In the genomic region with DNA sequence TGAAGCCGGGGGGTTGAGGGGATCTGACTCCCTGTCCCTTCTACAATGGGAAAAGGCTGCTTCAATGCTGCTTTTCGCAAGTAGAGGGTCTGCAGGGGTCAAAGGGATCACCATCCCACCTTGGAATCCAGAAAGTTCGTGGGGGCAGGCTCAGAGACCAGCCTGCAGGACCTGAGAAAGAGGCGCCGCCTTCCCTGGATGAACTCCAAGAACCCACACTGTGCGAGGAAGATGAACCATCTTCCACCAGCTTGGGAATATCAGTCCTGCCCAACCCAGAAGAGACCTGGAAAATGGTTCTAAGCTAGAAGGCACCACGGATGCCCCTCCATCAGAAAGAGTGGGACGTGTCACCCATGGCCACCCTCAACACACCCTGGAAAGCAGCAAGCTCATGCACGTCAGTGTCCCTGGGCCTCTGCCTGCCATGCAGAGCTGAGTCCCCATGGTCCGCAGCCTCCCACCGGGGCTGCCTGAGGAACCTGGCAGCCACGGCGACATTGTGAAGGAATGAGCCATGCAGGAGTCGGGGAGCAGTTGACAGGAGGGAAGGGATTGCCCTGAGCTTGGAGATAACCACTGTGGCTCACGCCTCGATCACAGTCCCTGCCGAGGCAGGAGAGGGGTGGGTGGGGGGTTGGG, we compare ENCODE assay signal across 9 cellular contexts. TPM values are rescaled to one million over a fixed set of nuclear protein-coding genes. Genes with fewer than 3 reads are reported as not detected.
DNase-seq lines count a peak whose midpoint lies in the region; ATAC-seq and TF ChIP-seq lines count a peak whose summit lies in the region.
"Had no signal": no experiment of that assay in that cellular context is flagged by ENCODE, and none has a peak within 500 bp of the region (broad histone marks: within the 10 kb centered on the region; RNA-seq: fewer than 3 reads in every experiment).

No MANE protein-coding gene starts in this region.

- H3K27me3 Mint-ChIP-seq in activated naive CD4-positive, alpha-beta T cell treated with anti-CD3 and anti-CD28 coated beads, Interleukin-2, amount 50 U/mL, for 24 hours, result no peaks in the 10 kb centered on the region

- H3K4me1 Mint-ChIP-seq in activated naive CD4-positive, alpha-beta T cell treated with anti-CD3 and anti-CD28 coated beads, Interleukin-2, amount 50 U/mL, for 24 hours, result peaks cover 18% of the 10 kb centered on the region

- CTCF ChIA-PET in mammary epithelial cell (lab: Charles Lee; ENCODE audit: low non-redundant PET), result no interaction called here

- H3K4me3 Mint-ChIP-seq in activated naive CD4-positive, alpha-beta T cell treated with anti-CD3 and anti-CD28 coated beads, Interleukin-2, amount 50 U/mL, for 24 hours, result no peak overlapping the region

- H3K4me1 ChIP-seq in mammary epithelial cell (ENCODE audit: insufficient read depth, low read length) (peaks cover 16% of the 10 kb centered on the region), muscle layer of duodenum (ENCODE audit: control insufficient read depth in 1 of 2, insufficient read depth in 2 of 2, low read length in 2 of 2) (peaks cover 9 to 20% of the 10 kb centered on the region in 2 donors), upper lobe of right lung (peaks cover 32% of the 10 kb centered on the region)

- no peak for DNase-seq in activated naive CD4-positive, alpha-beta T cell treated with Interleukin-2 at 50 U/mL for 16 hours
- DNase-seq in mammary epithelial cell (no peak), upper lobe of right lung (no peak)
- DNase-seq in activated CD8-positive, alpha-beta memory T cell treated with anti-CD3 and anti-CD28 coated beads, Interleukin-2, amount 50 U/mL, for 48 hours, result no peak

- no peak overlapping the region for H3K9ac ChIP-seq in mammary epithelial cell (ENCODE audit: insufficient read depth, low read length)

- in situ Hi-C loops in mammary epithelial cell (cut with MboI; ENCODE audit: low sequenced_read_pairs in 2 of 2), result no loop called here

- ATAC-seq in upper lobe of right lung, result no peak
- ATAC-seq in GM18909 (IDR thresholded peaks at IDR 0.05; ENCODE audit: poor library complexity, unreplicated experiment), result no peak
- no peak for ATAC-seq in GM21423 (IDR thresholded peaks at IDR 0.05; ENCODE audit: unreplicated experiment)

- no peak overlapping the region for H3K4me3 ChIP-seq in mammary epithelial cell (replicated peaks in 1 of 3; ENCODE audit: insufficient read depth in 1 of 3, low read depth in 2 of 3, low read length in 3 of 3)
- H3K4me3 ChIP-seq in muscle layer of duodenum (ENCODE audit: low read depth in 1 of 2, low read length in 2 of 2), result peak overlapping the region in 1 of 2 donors; percentile 46
- H3K4me3 ChIP-seq in upper lobe of right lung, result no peak overlapping the region

- H3K9me3 Mint-ChIP-seq in activated naive CD4-positive, alpha-beta T cell treated with anti-CD3 and anti-CD28 coated beads, Interleukin-2, amount 50 U/mL, for 24 hours, result no peaks in the 10 kb centered on the region

- no peak overlapping the region for H2AFZ ChIP-seq in mammary epithelial cell (ENCODE audit: low read depth, low read length)

- BruUV-seq in mammary epithelial cell (replicated peaks; lab: Mats Ljungman, UMichigan), result no TSS peak

- intact Hi-C loops in mammary epithelial cell (cut with micrococcal nuclease), result no loop called here
- intact Hi-C loops in upper lobe of right lung (cut with DNase I), result no loop called here

- dilution Hi-C loops in mammary epithelial cell (cut with HindIII; ENCODE audit: low sequenced_read_pairs), result loop anchor here (5.0 to 10.0 kb wide), 2 partner anchors 78 to 130 kb away; no protein-coding TSS in a partner anchor

- no peaks in the 10 kb centered on the region for H4K20me1 ChIP-seq in mammary epithelial cell (ENCODE audit: insufficient read depth, low read length)

- H3K27ac Mint-ChIP-seq in activated naive CD4-positive, alpha-beta T cell treated with anti-CD3 and anti-CD28 coated beads, Interleukin-2, amount 50 U/mL, for 24 hours, result peak overlapping the region; percentile 79

- H3K36me3 Mint-ChIP-seq in activated naive CD4-positive, alpha-beta T cell treated with anti-CD3 and anti-CD28 coated beads, Interleukin-2, amount 50 U/mL, for 24 hours, result no peaks in the 10 kb centered on the region

- H3K9me3 ChIP-seq in mammary epithelial cell (replicated peaks; ENCODE audit: insufficient read depth, low read length) (no peaks in the 10 kb centered on the region), muscle layer of duodenum (ENCODE audit: control insufficient read depth in 1 of 2, low read length in 2 of 2) (no peaks in the 10 kb centered on the region), upper lobe of right lung (no peaks in the 10 kb centered on the region)

- H3K79me2 ChIP-seq in mammary epithelial cell (ENCODE audit: insufficient read depth, low read length), result no peaks in the 10 kb centered on the region

- TF ChIP-seq CTCF in mammary epithelial cell (conservative IDR thresholded peaks at IDR 0.05 in 1 of 2, IDR thresholded peaks at IDR 0.05 in 1 of 2; ENCODE audit: extremely low read depth in 1 of 2, insufficient read depth in 1 of 2, low read depth in 1 of 2, low read length in 2 of 2), result no peak
- TF ChIP-seq CTCF in upper lobe of right lung (IDR thresholded peaks at IDR 0.05), result no peak

- H3K27me3 ChIP-seq in mammary epithelial cell (ENCODE audit: insufficient read depth, low read length) (no peaks in the 10 kb centered on the region), muscle layer of duodenum (ENCODE audit: low read depth, low read length) (no peaks in the 10 kb centered on the region), upper lobe of right lung (no peaks in the 10 kb centered on the region)

- H3K4me2 ChIP-seq in mammary epithelial cell (ENCODE audit: insufficient read depth, low read depth, low read length), result peak overlapping the region; percentile 61

- no peak overlapping the region for H3K27ac ChIP-seq in mammary epithelial cell (ENCODE audit: insufficient read depth, low read depth, low read length)
- H3K27ac ChIP-seq in muscle layer of duodenum (ENCODE audit: low read length), result peak overlapping the region; percentile 50
- peak overlapping the region; percentile 75 for H3K27ac ChIP-seq in upper lobe of right lung

- H3K36me3 ChIP-seq in mammary epithelial cell (ENCODE audit: insufficient read depth, low read length), result peaks cover 5% of the 10 kb centered on the region
- peaks cover 5 to 22% of the 10 kb centered on the region in 2 donors for H3K36me3 ChIP-seq in muscle layer of duodenum (ENCODE audit: control insufficient read depth in 1 of 2, insufficient read depth in 2 of 2, low read length in 2 of 2)
- peaks cover 31% of the 10 kb centered on the region for H3K36me3 ChIP-seq in upper lobe of right lung

- 33% methylated on average over 7 of the region's 17 CpGs for WGBS in mammary epithelial cell (ENCODE audit: low coverage, missing lambda C conversion rate)

RNA-seq across cellular contexts. Expression of a gene that starts 14.6 kb away (rescaled TPM):
- total RNA-seq in mammary epithelial cell (10 to 100 TPM; 27.8 to 50.2 TPM), upper lobe of right lung (52.7 TPM)
- 69.1 TPM for polyA plus RNA-seq in mammary epithelial cell
- polyA minus RNA-seq in mammary epithelial cell, result 194 TPM

RNA-seq across cellular contexts. Expression of a gene that starts 21.2 kb away (rescaled TPM):
- 10 to 100 TPM; 57.5 to 72.0 TPM for total RNA-seq in mammary epithelial cell
- polyA plus RNA-seq in mammary epithelial cell, result 130 TPM
- 73.8 TPM for polyA minus RNA-seq in mammary epithelial cell
- 74.6 TPM for total RNA-seq in upper lobe of right lung

RNA-seq across cellular contexts. Expression of a gene that starts 21.4 kb away (rescaled TPM):
- total RNA-seq in mammary epithelial cell, result 10 to 100 TPM in 1 of 2 donors, 1 to 10 TPM in 1; 4.0 to 10.9 TPM
- 6.0 TPM for polyA plus RNA-seq in mammary epithelial cell
- polyA minus RNA-seq in mammary epithelial cell, result not detected
- total RNA-seq in upper lobe of right lung, result 39.4 TPM

RNA-seq across cellular contexts. Expression of a gene that starts 28.9 kb away (rescaled TPM):
- not detected for total RNA-seq in mammary epithelial cell
- polyA plus RNA-seq in mammary epithelial cell, result not detected
- not detected for polyA minus RNA-seq in mammary epithelial cell
- not detected for total RNA-seq in upper lobe of right lung
- total RNA-seq: pulmonary artery endothelial cell had no signal

RNA-seq across cellular contexts. Expression of a gene that starts 30.4 kb away (rescaled TPM):
- total RNA-seq in mammary epithelial cell, result 10 to 100 TPM in 1 of 2 donors, 1 to 10 TPM in 1; 5.0 to 25.2 TPM
- polyA plus RNA-seq in mammary epithelial cell, result 8.5 TPM
- 8.4 TPM for polyA minus RNA-seq in mammary epithelial cell
- 26.5 TPM for total RNA-seq in upper lobe of right lung
